In genomic region chr15:66629817-66630576, GRCh38 we compare ENCODE assay signal across 27 cellular contexts.
DNase-seq lines count a peak whose midpoint lies in the region; ATAC-seq and TF ChIP-seq lines count a peak whose summit lies in the region.
"Had no signal": no experiment of that assay in that cellular context is flagged by ENCODE, and none has a peak within 500 bp of the region (broad histone marks: within the 10 kb centered on the region; RNA-seq: fewer than 3 reads in every experiment).

No MANE protein-coding gene starts in this region.

- H4K20me1 ChIP-seq in hepatocyte (ENCODE audit: insufficient read depth, poor library complexity, severe bottlenecking) = no peaks in the 10 kb centered on the region

- no peak overlapping the region for H3K4me2 ChIP-seq in hepatocyte
- H3K4me2 ChIP-seq: PC-9 had no signal

- intact Hi-C loops in Right ventricle myocardium superior (cut with DNase I) (no loop called here), Right ventricle myocardium inferior (cut with DNase I) (no loop called here)

- H3K36me3 Mint-ChIP-seq in type B pancreatic cell = no peaks in the 10 kb centered on the region

- ATAC-seq in Right ventricle myocardium superior (ENCODE audit: poor library complexity) (peak; percentile 48), Right ventricle myocardium inferior (no peak), GM19463 (IDR thresholded peaks at IDR 0.05; ENCODE audit: unreplicated experiment) (no peak)
- ATAC-seq: gastroesophageal sphincter had no signal

- H3K9me3 Mint-ChIP-seq in type B pancreatic cell = no peaks in the 10 kb centered on the region
- H3K9me3 Mint-ChIP-seq: activated B cell treated with CpG ODN at 0.5 μM for 24 hours; activated CD4-positive, alpha-beta memory T cell treated with anti-CD3 and anti-CD28 coated beads, Interleukin-2, amount 10 ng/mL, durations not matched to agents 7 days and 5 days; activated naive CD4-positive, alpha-beta T cell treated with anti-CD3 and anti-CD28 coated beads for 36 hours; central memory CD8-positive, alpha-beta T cell; HFFc6; T-helper 1 cell treated with Interleukin-12 subunit alpha and Interleukin-12 subunit beta and Interleukin-4 antibody, amounts not matched to agents 30 μg/mL and 1 μg/mL, for 36 hours had no signal

- H3K27ac Mint-ChIP-seq in type B pancreatic cell = peak overlapping the region; percentile 88
- H3K27ac Mint-ChIP-seq: activated B cell treated with CpG ODN at 0.5 μM for 24 hours; activated CD4-positive, alpha-beta memory T cell treated with anti-CD3 and anti-CD28 coated beads, Interleukin-2, amount 10 ng/mL, durations not matched to agents 7 days and 5 days; activated naive CD4-positive, alpha-beta T cell treated with anti-CD3 and anti-CD28 coated beads for 36 hours; B cell; HFFc6; T-helper 1 cell treated with Interleukin-12 subunit alpha and Interleukin-12 subunit beta and Interleukin-4 antibody, amounts not matched to agents 30 μg/mL and 1 μg/mL, for 36 hours had no signal

- H2AFZ ChIP-seq in hepatocyte = no peak overlapping the region
- H2AFZ ChIP-seq: PC-9 had no signal

- H3K27me3 Mint-ChIP-seq in type B pancreatic cell = no peaks in the 10 kb centered on the region
- H3K27me3 Mint-ChIP-seq: activated B cell treated with CpG ODN at 0.5 μM for 24 hours; activated CD4-positive, alpha-beta memory T cell treated with anti-CD3 and anti-CD28 coated beads, Interleukin-2, amount 10 ng/mL, durations not matched to agents 7 days and 5 days; B cell; central memory CD8-positive, alpha-beta T cell had no signal

- H3K9me3 ChIP-seq in WERI-Rb-1 (ENCODE audit: severe bottlenecking) = no peaks in the 10 kb centered on the region
- no peaks in the 10 kb centered on the region for H3K9me3 ChIP-seq in hepatocyte (ENCODE audit: low read depth)
- H3K9me3 ChIP-seq: esophagus squamous epithelium, gastroesophageal sphincter, neutrophil, SJSA1, stomach, transverse colon had no signal

- peak overlapping the region; percentile 55 for H3K4me3 Mint-ChIP-seq in type B pancreatic cell
- H3K4me3 Mint-ChIP-seq: activated B cell treated with CpG ODN at 0.5 μM for 24 hours; activated CD4-positive, alpha-beta memory T cell treated with anti-CD3 and anti-CD28 coated beads, Interleukin-2, amount 10 ng/mL, durations not matched to agents 7 days and 5 days; activated naive CD4-positive, alpha-beta T cell treated with anti-CD3 and anti-CD28 coated beads for 36 hours; B cell; central memory CD8-positive, alpha-beta T cell; HFFc6; T-helper 1 cell treated with Interleukin-12 subunit alpha and Interleukin-12 subunit beta and Interleukin-4 antibody, amounts not matched to agents 30 μg/mL and 1 μg/mL, for 36 hours had no signal

- WGBS in hepatocyte (ENCODE audit: low lambda C conversion rate, missing lambda C conversion rate) = 88% methylated on average over 4 of the region's 4 CpGs

- no peaks in the 10 kb centered on the region for H3K79me2 ChIP-seq in hepatocyte

- H3K9me2 ChIP-seq in hepatocyte (replicated peaks; ENCODE audit: insufficient read depth) = no peaks in the 10 kb centered on the region

- DNase-seq in Right ventricle myocardium superior = no peak
- DNase-seq in Right ventricle myocardium inferior (ENCODE audit: missing footprints) = no peak
- peak; percentile 32 for DNase-seq in WERI-Rb-1
- no peak for DNase-seq in hepatocyte (ENCODE audit: low spot score)
- no peak for DNase-seq in type B pancreatic cell (ENCODE audit: extremely low spot score, unreplicated experiment)
- DNase-seq in stimulated activated naive CD4-positive, alpha-beta T cell treated with Interleukin-2 at 50 U/mL for 16 hours (lab: John Stamatoyannopoulos, UW) = no peak
- no peak for DNase-seq in middle frontal gyrus (ENCODE audit: extremely low spot score, low spot score)
- DNase-seq: activated B cell treated with CpG ODN at 0.5 μM for 24 hours; activated CD4-positive, alpha-beta memory T cell treated with anti-CD3 and anti-CD28 coated beads, Interleukin-2, amount 10 ng/mL, durations not matched to agents 7 days and 5 days; activated naive CD4-positive, alpha-beta T cell treated with anti-CD3 and anti-CD28 coated beads for 36 hours; activated T-cell treated with anti-CD3 and anti-CD28 coated beads, Interleukin-2, amount 50 U/mL, for 1 hour; effector CD8-positive, alpha-beta T cell; EL; esophagus squamous epithelium; HFFc6; NCI-H2171 treated with DMSO at 0.1 percent for 48 hours; PC-9; stimulated activated CD4-positive, alpha-beta T cell treated with anti-CD3 and anti-CD28 coated beads, Interleukin-4, amount 100 ng/mL, for 1 hour; stomach; transverse colon had no signal

- no peak overlapping the region for H3K4me3 ChIP-seq in WERI-Rb-1 (ENCODE audit: low read depth, low read length)
- H3K4me3 ChIP-seq in hepatocyte = no peak overlapping the region
- H3K4me3 ChIP-seq: esophagus squamous epithelium, gastroesophageal sphincter, PC-9, SJSA1, stomach, transverse colon had no signal

- TF ChIP-seq CTCF in WERI-Rb-1 (IDR thresholded peaks at IDR 0.05; ENCODE audit: low read depth, low read length) (no peak), hepatocyte (IDR thresholded peaks at IDR 0.05; ENCODE audit: poor library complexity) (no peak), type B pancreatic cell (conservative IDR thresholded peaks at IDR 0.05) (no peak)

- H3K27me3 ChIP-seq in WERI-Rb-1 (ENCODE audit: insufficient read depth, low read depth, severe bottlenecking) = no peaks in the 10 kb centered on the region
- no peaks in the 10 kb centered on the region for H3K27me3 ChIP-seq in hepatocyte
- H3K27me3 ChIP-seq: esophagus squamous epithelium, gastroesophageal sphincter, neutrophil, SJSA1, stomach, transverse colon had no signal

- H3K4me1 Mint-ChIP-seq in type B pancreatic cell (ENCODE audit: unreplicated experiment) = peaks cover 46% of the 10 kb centered on the region
- H3K4me1 Mint-ChIP-seq: activated B cell treated with CpG ODN at 0.5 μM for 24 hours; activated CD4-positive, alpha-beta memory T cell treated with anti-CD3 and anti-CD28 coated beads, Interleukin-2, amount 10 ng/mL, durations not matched to agents 7 days and 5 days; B cell; central memory CD8-positive, alpha-beta T cell had no signal

- no peak overlapping the region for H3K27ac ChIP-seq in WERI-Rb-1
- peak overlapping the region; percentile 87 for H3K27ac ChIP-seq in hepatocyte
- H3K27ac ChIP-seq: esophagus squamous epithelium, gastroesophageal sphincter, neutrophil, PC-9, SJSA1, stomach, transverse colon had no signal

- H3K36me3 ChIP-seq in WERI-Rb-1 = no peaks in the 10 kb centered on the region
- no peaks in the 10 kb centered on the region for H3K36me3 ChIP-seq in hepatocyte (replicated peaks; ENCODE audit: insufficient read depth, low read depth)
- H3K36me3 ChIP-seq: esophagus squamous epithelium, gastroesophageal sphincter, neutrophil, SJSA1, stomach, transverse colon had no signal

- H3K4me1 ChIP-seq in hepatocyte (ENCODE audit: insufficient read depth) = peaks cover 37% of the 10 kb centered on the region
- H3K4me1 ChIP-seq: esophagus squamous epithelium, gastroesophageal sphincter, stomach had no signal
